8 cellular contexts compared by ENCODE assay signal in the genomic region with DNA sequence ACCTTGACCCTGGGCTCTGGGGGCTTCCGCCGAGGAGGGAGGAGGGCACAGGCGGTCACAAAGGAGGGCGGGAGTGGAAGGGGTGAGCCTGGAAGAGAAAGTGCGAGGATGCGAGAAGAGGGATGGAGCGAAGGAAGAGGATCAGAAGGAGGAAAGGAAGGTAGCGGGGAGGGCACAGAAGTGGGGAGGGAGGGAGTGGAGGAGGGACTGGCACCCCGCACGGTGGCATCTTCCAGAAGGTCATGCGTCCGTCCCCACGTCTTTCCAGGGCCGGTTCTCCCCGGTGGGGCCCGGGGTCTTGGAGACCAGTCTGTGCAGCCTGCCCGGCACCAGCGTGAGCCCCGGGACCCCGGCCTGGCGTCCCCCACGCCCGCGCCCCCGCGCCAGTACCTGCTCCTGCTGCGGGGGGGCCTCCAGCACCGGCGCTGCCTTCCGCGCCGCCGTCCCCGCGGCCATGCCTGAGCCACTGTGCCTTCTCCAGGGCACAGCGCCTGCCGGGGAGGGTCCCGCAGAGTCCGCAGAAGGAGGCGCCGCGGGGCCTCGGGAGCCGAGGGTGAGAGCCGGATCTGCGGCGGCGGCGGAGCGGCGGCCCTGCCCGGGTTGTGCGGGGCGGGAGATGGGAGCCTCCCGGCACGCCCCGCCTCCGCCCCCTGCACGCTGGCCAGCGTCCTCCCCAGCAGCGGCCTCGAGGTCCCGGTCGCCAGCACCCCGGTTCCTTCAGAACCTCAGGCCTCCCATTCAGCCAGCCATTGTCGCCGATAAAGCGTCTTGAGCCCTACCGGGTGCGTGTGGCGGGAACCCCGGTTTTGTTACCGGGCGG. TPM values are rescaled to one million over a fixed set of nuclear protein-coding genes. Genes with fewer than 3 reads are reported as not detected.
DNase-seq lines count a peak whose midpoint lies in the region; ATAC-seq and TF ChIP-seq lines count a peak whose summit lies in the region.

RNF175 (minus strand) TSS at position 618 of the 820 bp plus-strand sequence; CDS start at position 456, 162 bp downstream.

- DNase-seq in BJ (ENCODE audit: low read depth): no peak
- no peak for DNase-seq in RWPE2 (ENCODE audit: low spot score)
- no peak for DNase-seq in effector memory CD8-positive, alpha-beta T cell
- DNase-seq in naive B cell: no peak
- DNase-seq in vagina (ENCODE audit: extremely low spot score in 2 of 2): no peak
- DNase-seq in DMS153 treated with DMSO at 0.1 percent for 48 hours (lab: John Stamatoyannopoulos, UW; ENCODE audit: unreplicated experiment): no peak
- DNase-seq in SKM-1 (lab: John Stamatoyannopoulos, UW; ENCODE audit: unreplicated experiment): no peak

- H3K27ac ChIP-seq in RWPE2 (ENCODE audit: poor library complexity, severe bottlenecking) (no peak within 1 kb of the TSS), vagina (peak within 1 kb of the TSS; percentile 17)

- ATAC-seq in RWPE2 (ENCODE audit: low read depth) (peak; percentile 62), naive B cell (ENCODE audit: low read depth in 2 of 2) (peak; percentile 28 to 37), HG02571 (IDR thresholded peaks at IDR 0.05; ENCODE audit: unreplicated experiment) (no peak)
- ATAC-seq in effector memory CD8-positive, alpha-beta T cell (replicated peaks): no peak

- TF ChIP-seq POLR2A in vagina (IDR thresholded peaks at IDR 0.05): no peak

- no peaks in the 10 kb centered on the region for H3K9me3 ChIP-seq in RWPE2 (ENCODE audit: severe bottlenecking)
- H3K9me3 ChIP-seq in vagina: no peaks in the 10 kb centered on the region

- H3K4me3 ChIP-seq in BJ (ENCODE audit: low read depth, low read length) (peak within 1 kb of the TSS; percentile 37), RWPE2 (ENCODE audit: severe bottlenecking) (peak within 1 kb of the TSS; percentile 16), vagina (peak within 1 kb of the TSS; percentile 46 to 71)

- no peaks in the 10 kb centered on the region for H3K36me3 ChIP-seq in BJ (ENCODE audit: control insufficient read depth, insufficient read depth, low read length)
- H3K36me3 ChIP-seq in RWPE2 (ENCODE audit: low read depth): no peaks in the 10 kb centered on the region
- no peaks in the 10 kb centered on the region for H3K36me3 ChIP-seq in vagina

- no peaks in the 10 kb centered on the region for H3K36me3 Mint-ChIP-seq in effector memory CD8-positive, alpha-beta T cell (ENCODE audit: insufficient read depth)
- peaks cover 0 to 4% of the 10 kb centered on the region in 2 donors for H3K36me3 Mint-ChIP-seq in naive B cell

- POLR2A ChIA-PET in BJ (lab: Charles Lee): no interaction called here

- no peak within 1 kb of the TSS for H3K27ac Mint-ChIP-seq in effector memory CD8-positive, alpha-beta T cell
- peak within 1 kb of the TSS in 1 of 6 donors; percentile 42 for H3K27ac Mint-ChIP-seq in naive B cell

- H3K9me3 Mint-ChIP-seq in effector memory CD8-positive, alpha-beta T cell: peaks cover 0 to 2% of the 10 kb centered on the region in 2 donors
- H3K9me3 Mint-ChIP-seq in naive B cell: peaks cover 0 to 5% (median 0%) of the 10 kb centered on the region in 7 donors

- peaks cover 10% of the 10 kb centered on the region for H3K27me3 ChIP-seq in BJ (ENCODE audit: control insufficient read depth, insufficient read depth, low read length)
- no peaks in the 10 kb centered on the region for H3K27me3 ChIP-seq in RWPE2 (ENCODE audit: insufficient read depth, poor library complexity, severe bottlenecking)
- no peaks in the 10 kb centered on the region for H3K27me3 ChIP-seq in vagina

- CTCF ChIA-PET in BJ (lab: Yijun Ruan, JAX): interaction anchor here (1.9 kb wide), 1 partner anchor 125 kb away, joined by 8 read pairs; no protein-coding TSS in a partner anchor

- H3K4me3 Mint-ChIP-seq in effector memory CD8-positive, alpha-beta T cell: peak within 1 kb of the TSS; percentile 8 to 41
- H3K4me3 Mint-ChIP-seq in naive B cell: peak within 1 kb of the TSS; percentile 15 to 87 (median 68)

- intact Hi-C loops in vagina (cut with DNase I): no loop called here

- H3K4me1 Mint-ChIP-seq in effector memory CD8-positive, alpha-beta T cell (ENCODE audit: low read depth in 2 of 2): no peaks in the 10 kb centered on the region
- peaks cover 0 to 12% (median 4%) of the 10 kb centered on the region in 3 donors for H3K4me1 Mint-ChIP-seq in naive B cell

- H3K4me1 ChIP-seq in RWPE2 (ENCODE audit: insufficient read depth, poor library complexity, severe bottlenecking) (no peaks in the 10 kb centered on the region), vagina (peaks cover 7% of the 10 kb centered on the region)

- no peak for TF ChIP-seq CTCF in BJ (IDR thresholded peaks at IDR 0.05; ENCODE audit: insufficient read depth, low read depth, low read length)
- no peak for TF ChIP-seq CTCF in RWPE2 (IDR thresholded peaks at IDR 0.05; ENCODE audit: poor library complexity, severe bottlenecking)
- TF ChIP-seq CTCF in vagina (IDR thresholded peaks at IDR 0.05): no peak

- H3K27me3 Mint-ChIP-seq in effector memory CD8-positive, alpha-beta T cell: peaks cover 57 to 70% of the 10 kb centered on the region in 2 donors
- peaks cover 52 to 66% (median 56%) of the 10 kb centered on the region in 3 donors for H3K27me3 Mint-ChIP-seq in naive B cell

RNA-seq across cellular contexts. Expression of gene RNF175, which starts in this region (rescaled TPM):
- polyA plus RNA-seq in BJ (2011; rRNA removed): 0.06 TPM in 1 of 2 replicates, not detected in the other
- not detected in 2 replicates for polyA minus RNA-seq in BJ (2011; rRNA and poly(A)+ RNA removed)
- polyA plus RNA-seq in naive B cell (ENCODE audit: low read depth in 6 of 6): under 1 TPM in 1 of 6 donors, not detected in 5; 0.69 TPM
- 2.2 TPM for total RNA-seq in vagina

Comparison
In these comparisons a context has a peak if more than half of its experiments do, and no peak if none do; other contexts are left out.
1. Peak in ATAC-seq in naive B cell; RNA of the gene not detected or under 1 TPM.